In genomic region chr16:80611171-80611929, GRCh38 we compare ENCODE assay signal across 22 cellular contexts.
A peak's percentile ranks its signal among the peaks of the same experiment; 100 is the strongest.
DNase-seq lines count a peak whose midpoint lies in the region; ATAC-seq, FAIRE-seq and TF ChIP-seq lines count a peak whose summit lies in the region.
"Had no signal": no experiment of that assay in that cellular context is flagged by ENCODE, and none has a peak within 500 bp of the region (broad histone marks: within the 10 kb centered on the region; RNA-seq: fewer than 3 reads in every experiment).

No MANE protein-coding gene starts in this region.

- no peaks in the 10 kb centered on the region for H3K4me1 ChIP-seq in HepG2 (ENCODE audit: insufficient read depth, low read length)
- H3K4me1 ChIP-seq in right lobe of liver = no peaks in the 10 kb centered on the region
- H3K4me1 ChIP-seq in spleen = no peaks in the 10 kb centered on the region
- H3K4me1 ChIP-seq in Caco-2 = peaks cover 21% of the 10 kb centered on the region
- H3K4me1 ChIP-seq: BE2C had no signal

- TF ChIP-seq CTCF in HepG2 (CRISPR knock-in tag; IDR thresholded peaks at IDR 0.05) (no peak), right lobe of liver (IDR thresholded peaks at IDR 0.05) (no peak), spleen (IDR thresholded peaks at IDR 0.05 in 8 of 11, conservative IDR thresholded peaks at IDR 0.05 in 3 of 11) (no peak), Caco-2 (IDR thresholded peaks at IDR 0.05; ENCODE audit: insufficient read depth in 1 of 2, low read depth in 1 of 2, low read length in 1 of 2, severe bottlenecking in 1 of 2, unreplicated experiment in 1 of 2) (no peak)

- no peaks in the 10 kb centered on the region for H4K20me1 ChIP-seq in HepG2 (ENCODE audit: insufficient read depth, low read length)

- BruUV-seq in HepG2 (replicated peaks; lab: Mats Ljungman, UMichigan) (no TSS peak), Caco-2 (replicated peaks; lab: Mats Ljungman, UMichigan) (no TSS peak)

- DNase-seq in HepG2 (ENCODE audit: low spot score) (no peak), right lobe of liver (no peak), mesenteric fat pad (ENCODE audit: low spot score) (peak; percentile 60), spleen (peak; percentile 47), Caco-2 (no peak), NCI-H146 treated with DMSO at 0.1 percent for 48 hours (lab: John Stamatoyannopoulos, UW; ENCODE audit: unreplicated experiment) (no peak), KBM-7 (no peak)
- no peak for DNase-seq in activated T-helper 1 cell treated with anti-CD3 and anti-CD28 coated beads, Interleukin-12 subunit alpha, Interleukin-12 subunit beta, Interleukin-2, Interleukin-4 antibody, amounts not matched to agents 30 ng/mL and 10 ng/mL and 1 ng/mL, durations not matched to agents 14 hours and 24 hours and 36 hours (ENCODE audit: low spot score)
- DNase-seq: ACHN; BE2C; C1 segment of cervical spinal cord; CD4-positive, CD25-positive, alpha-beta regulatory T cell; CD8-positive, alpha-beta memory T cell; COR-L47; HCEC 1CT had no signal

- H3K9me3 ChIP-seq in HepG2 (ENCODE audit: low read length) (no peaks in the 10 kb centered on the region), right lobe of liver (no peaks in the 10 kb centered on the region), spleen (peaks cover 0 to 10% (median 3%) of the 10 kb centered on the region in 8 donors), Caco-2 (peaks cover 6% of the 10 kb centered on the region)
- H3K9me3 ChIP-seq: BE2C had no signal

- H3K27ac ChIP-seq in HepG2 (ENCODE audit: extremely low read length, insufficient read depth, low read length) (no peak overlapping the region), right lobe of liver (no peak overlapping the region), spleen (no peak overlapping the region)
- H3K27ac ChIP-seq: GM23248, HL-60 had no signal

- peaks cover 23% of the 10 kb centered on the region for H3K9me3 Mint-ChIP-seq in activated T-helper 1 cell treated with anti-CD3 and anti-CD28 coated beads, Interleukin-12 subunit alpha, Interleukin-12 subunit beta, Interleukin-2, Interleukin-4 antibody, amounts not matched to agents 30 ng/mL and 10 ng/mL and 1 ng/mL, durations not matched to agents 14 hours and 24 hours and 36 hours
- H3K9me3 Mint-ChIP-seq in Caco-2 (ENCODE audit: unreplicated experiment) = peaks cover 29% of the 10 kb centered on the region

- no peak overlapping the region for H3K4me2 ChIP-seq in HepG2 (ENCODE audit: low read depth, low read length)

- in situ Hi-C loops in HepG2 (cut with HindIII; ENCODE audit: extremely low pct_ligation_motif_present, low pct_unique_long_range_greater_than_20kb) (no loop called here), KBM-7 (cut with MboI; ENCODE audit: low pct_unique_long_range_greater_than_20kb, low sequenced_read_pairs) (no loop called here)

- no peak overlapping the region for H2AFZ ChIP-seq in HepG2 (ENCODE audit: low read length)
- H2AFZ ChIP-seq: GM23248 had no signal

- TF ChIP-seq EP300 in HepG2 (IDR thresholded peaks at IDR 0.05; ENCODE audit: low read depth in 2 of 2, low read length in 2 of 2) (no peak), HepG2 (CRISPR knock-in tag; IDR thresholded peaks at IDR 0.05; ENCODE audit: borderline replicate concordance) (no peak)

- H3K27ac Mint-ChIP-seq in activated T-helper 1 cell treated with anti-CD3 and anti-CD28 coated beads, Interleukin-12 subunit alpha, Interleukin-12 subunit beta, Interleukin-2, Interleukin-4 antibody, amounts not matched to agents 30 ng/mL and 10 ng/mL and 1 ng/mL, durations not matched to agents 14 hours and 24 hours and 36 hours = peak overlapping the region; percentile 26
- H3K27ac Mint-ChIP-seq in Caco-2 (ENCODE audit: unreplicated experiment) = no peak overlapping the region
- H3K27ac Mint-ChIP-seq: CD8-positive, alpha-beta memory T cell had no signal

- ATAC-seq in HepG2 (no peak), right lobe of liver (no peak)

- no peak for TF ChIP-seq RAD21 in HepG2 (CRISPR knock-in tag; IDR thresholded peaks at IDR 0.05)

- no peak overlapping the region for H3K4me3 ChIP-seq in HepG2 (replicated peaks in 1 of 3; ENCODE audit: insufficient read depth in 1 of 3, low read depth in 2 of 3, low read length in 3 of 3)
- no peak overlapping the region for H3K4me3 ChIP-seq in right lobe of liver
- H3K4me3 ChIP-seq in spleen = no peak overlapping the region
- no peak overlapping the region for H3K4me3 ChIP-seq in Caco-2 (ENCODE audit: low read depth, low read length)
- H3K4me3 ChIP-seq: GM23248 had no signal

- WGBS in HepG2 (ENCODE audit: low lambda C conversion rate) = 44% methylated on average over 11 of the region's 16 CpGs
- WGBS in right lobe of liver (ENCODE audit: insufficient coverage, low coverage, low lambda C conversion rate, missing lambda C conversion rate) = 92% methylated on average over 7 of the region's 16 CpGs
- WGBS in spleen, 5 donors = 88 to 94% (median 91%) methylated on average over 13 to 16 of the region's 16 CpGs

- H3K4me1 Mint-ChIP-seq in activated T-helper 1 cell treated with anti-CD3 and anti-CD28 coated beads, Interleukin-12 subunit alpha, Interleukin-12 subunit beta, Interleukin-2, Interleukin-4 antibody, amounts not matched to agents 30 ng/mL and 10 ng/mL and 1 ng/mL, durations not matched to agents 14 hours and 24 hours and 36 hours (ENCODE audit: low read depth) = peaks cover 35% of the 10 kb centered on the region
- peaks cover 10% of the 10 kb centered on the region for H3K4me1 Mint-ChIP-seq in Caco-2 (ENCODE audit: low read depth, unreplicated experiment)

- intact Hi-C loops in HepG2 (cut with micrococcal nuclease; ENCODE audit: unreplicated experiment) = no loop called here
- intact Hi-C loops in right lobe of liver (cut with DNase I) = no loop called here
- intact Hi-C loops in activated T-helper 1 cell treated with anti-CD3 and anti-CD28 coated beads, Interleukin-12 subunit alpha, Interleukin-12 subunit beta, Interleukin-2, Interleukin-4 antibody, amounts not matched to agents 30 ng/mL and 10 ng/mL and 1 ng/mL, durations not matched to agents 14 hours and 24 hours and 36 hours (cut with micrococcal nuclease) = no loop called here
- intact Hi-C loops in spleen (cut with DNase I; ENCODE audit: low total_unique reads) = no loop called here
- intact Hi-C loops in Caco-2 (cut with micrococcal nuclease; ENCODE audit: unreplicated experiment) = no loop called here

- peaks cover 79% of the 10 kb centered on the region for H3K36me3 Mint-ChIP-seq in activated T-helper 1 cell treated with anti-CD3 and anti-CD28 coated beads, Interleukin-12 subunit alpha, Interleukin-12 subunit beta, Interleukin-2, Interleukin-4 antibody, amounts not matched to agents 30 ng/mL and 10 ng/mL and 1 ng/mL, durations not matched to agents 14 hours and 24 hours and 36 hours (ENCODE audit: low read depth)
- H3K36me3 Mint-ChIP-seq in Caco-2 (ENCODE audit: insufficient read depth, unreplicated experiment) = peaks cover 6% of the 10 kb centered on the region

- no peaks in the 10 kb centered on the region for H3K79me2 ChIP-seq in HepG2 (ENCODE audit: insufficient read depth, low read length)

- TF ChIP-seq POLR2A in HepG2 (IDR thresholded peaks at IDR 0.05; ENCODE audit: insufficient read depth in 1 of 2, low read depth in 2 of 2, low read length in 2 of 2) (no peak), right lobe of liver (IDR thresholded peaks at IDR 0.05) (no peak), spleen (IDR thresholded peaks at IDR 0.05) (no peak)

- POLR2A ChIA-PET in HepG2 (lab: Yijun Ruan, JAX) = no interaction called here
- POLR2A ChIA-PET in Caco-2 (lab: Charles Lee) = no interaction called here

- H3K27me3 Mint-ChIP-seq in activated T-helper 1 cell treated with anti-CD3 and anti-CD28 coated beads, Interleukin-12 subunit alpha, Interleukin-12 subunit beta, Interleukin-2, Interleukin-4 antibody, amounts not matched to agents 30 ng/mL and 10 ng/mL and 1 ng/mL, durations not matched to agents 14 hours and 24 hours and 36 hours (ENCODE audit: insufficient read depth) = no peaks in the 10 kb centered on the region
- no peaks in the 10 kb centered on the region for H3K27me3 Mint-ChIP-seq in Caco-2 (ENCODE audit: insufficient read depth, unreplicated experiment)
- H3K27me3 Mint-ChIP-seq: CD4-positive, CD25-positive, alpha-beta regulatory T cell; CD8-positive, alpha-beta memory T cell had no signal

- H3K27me3 ChIP-seq in HepG2 (ENCODE audit: control insufficient read depth in 1 of 2, insufficient read depth in 2 of 2, low read length in 2 of 2) (no peaks in the 10 kb centered on the region), right lobe of liver (no peaks in the 10 kb centered on the region), spleen (replicated peaks in 1 of 7) (no peaks in the 10 kb centered on the region), Caco-2 (replicated peaks; ENCODE audit: control insufficient read depth, insufficient read depth, low read length) (no peaks in the 10 kb centered on the region)
- H3K27me3 ChIP-seq: BE2C had no signal

- CTCF ChIA-PET in HepG2 (lab: Yijun Ruan, JAX; ENCODE audit: low intra/inter-chr PET ratio, low total read pairs) = no interaction called here
- CTCF ChIA-PET in Caco-2 (lab: Charles Lee) = no interaction called here

- no peaks in the 10 kb centered on the region for H3K36me3 ChIP-seq in HepG2 (replicated peaks in 1 of 2; ENCODE audit: control insufficient read depth in 1 of 2, insufficient read depth in 2 of 2, low read length in 2 of 2)
- no peaks in the 10 kb centered on the region for H3K36me3 ChIP-seq in right lobe of liver
- H3K36me3 ChIP-seq in spleen = peaks cover 0 to 83% (median 17%) of the 10 kb centered on the region in 6 donors
- H3K36me3 ChIP-seq in Caco-2 (ENCODE audit: control insufficient read depth, insufficient read depth, low read length) = no peaks in the 10 kb centered on the region
- H3K36me3 ChIP-seq: BE2C had no signal

- no peak overlapping the region for H3K9ac ChIP-seq in HepG2 (ENCODE audit: insufficient read depth, low read depth, low read length)
- H3K9ac ChIP-seq: GM23248 had no signal

- FAIRE-seq in HepG2 (lab: Jason Lieb, UNC) = no peak
- FAIRE-seq: A204.1, D721Med, G401.6, GM12892, GM18507 had no signal

- no peak overlapping the region for H3K4me3 Mint-ChIP-seq in activated T-helper 1 cell treated with anti-CD3 and anti-CD28 coated beads, Interleukin-12 subunit alpha, Interleukin-12 subunit beta, Interleukin-2, Interleukin-4 antibody, amounts not matched to agents 30 ng/mL and 10 ng/mL and 1 ng/mL, durations not matched to agents 14 hours and 24 hours and 36 hours
- H3K4me3 Mint-ChIP-seq in Caco-2 (ENCODE audit: unreplicated experiment) = no peak overlapping the region
- H3K4me3 Mint-ChIP-seq: CD4-positive, CD25-positive, alpha-beta regulatory T cell; CD8-positive, alpha-beta memory T cell had no signal

TF ChIP-seq in HepG2, 621 proteins besides CTCF, POLR2A, EP300 and RAD21:
- no peak for TF ChIP-seq ARHGAP35 (CRISPR knock-in tag; IDR thresholded peaks at IDR 0.05; ENCODE audit: borderline replicate concordance)
- peak; percentile 75 for TF ChIP-seq ZNF629 (CRISPR knock-in tag; conservative IDR thresholded peaks at IDR 0.05)
- peak; percentile 18 for TF ChIP-seq ZNF883 (CRISPR knock-in tag; IDR thresholded peaks at IDR 0.05; ENCODE audit: not compliant biosample characterization)

Comparison
In these comparisons a context has a peak if more than half of its experiments do, and no peak if none do; other contexts are left out.
1. DNase-seq: peak in mesenteric fat pad (single experiment) and spleen (single experiment); none in HepG2 (single experiment), right lobe of liver (0 of 3), activated T-helper 1 cell treated with anti-CD3 and anti-CD28 coated beads, Interleukin-12 subunit alpha, Interleukin-12 subunit beta, Interleukin-2, Interleukin-4 antibody, amounts not matched to agents 30 ng/mL and 10 ng/mL and 1 ng/mL, durations not matched to agents 14 hours and 24 hours and 36 hours (single experiment), Caco-2 (0 of 2), NCI-H146 treated with DMSO at 0.1 percent for 48 hours (single experiment) and KBM-7 (single experiment).